Comparison of ENCODE assay signal across 8 cellular contexts in the genomic region with DNA sequence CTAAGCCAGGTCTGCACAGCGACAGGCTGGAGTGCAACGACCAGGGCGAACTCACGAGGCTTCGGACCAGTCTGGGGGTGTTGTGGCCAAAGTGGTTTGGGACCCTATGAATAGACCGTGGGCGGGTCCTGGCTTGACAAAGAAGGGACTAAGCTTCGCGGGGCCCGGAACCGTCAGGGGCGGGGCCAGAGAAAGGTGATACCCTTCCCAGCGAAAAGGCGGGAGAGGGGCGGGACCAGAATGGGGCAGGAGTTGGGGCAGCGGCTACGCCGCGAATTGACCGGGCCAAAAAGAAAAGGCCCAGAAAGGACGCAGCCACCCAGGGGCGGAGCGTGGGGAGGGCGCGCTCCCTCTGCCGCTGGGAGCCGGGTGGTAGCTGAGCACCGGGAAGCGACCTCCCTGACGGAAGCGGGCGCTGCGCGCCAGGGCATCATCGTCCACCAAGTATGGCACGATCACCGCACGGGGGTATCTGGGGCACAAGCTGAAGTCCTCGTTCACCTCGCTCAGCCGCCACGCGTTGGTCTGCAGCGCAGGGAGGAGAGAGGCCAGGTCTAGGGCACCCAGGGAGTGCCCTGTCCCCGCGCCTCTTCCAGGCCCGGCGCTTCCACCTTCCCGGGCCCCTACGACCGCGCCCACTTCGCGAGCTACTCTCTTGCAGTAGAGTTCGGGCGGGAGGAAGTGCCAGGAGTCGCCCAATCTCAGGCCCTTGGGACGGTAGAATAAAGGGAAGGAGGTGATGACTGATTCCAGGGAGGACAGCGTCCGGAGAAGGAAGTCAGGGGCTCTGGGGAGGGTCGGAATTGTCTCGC. TPM values are rescaled to one million over a fixed set of nuclear protein-coding genes. Genes with fewer than 3 reads are reported as not detected.
DNase-seq lines count a peak whose midpoint lies in the region; ATAC-seq and TF ChIP-seq lines count a peak whose summit lies in the region.

No MANE protein-coding gene starts in this region.

- H3K4me3 ChIP-seq in AG04450 (ENCODE audit: low read depth, low read length), result peak overlapping the region; percentile 70

- peaks cover 21% of the 10 kb centered on the region for H3K4me1 Mint-ChIP-seq in activated B cell treated with CpG ODN at 0.5 μM for 24 hours
- H3K4me1 Mint-ChIP-seq in dendritic cell treated with granulocyte-macrophage colony-stimulating factor and Interleukin-4, amounts not matched to agents 40 ng/mL and 50 ng/mL, for 4 days (ENCODE audit: low read depth), result peaks cover 28% of the 10 kb centered on the region

- H3K27ac Mint-ChIP-seq in activated B cell treated with CpG ODN at 0.5 μM for 24 hours, result peak overlapping the region; percentile 87
- peak overlapping the region; percentile 71 for H3K27ac Mint-ChIP-seq in dendritic cell treated with granulocyte-macrophage colony-stimulating factor and Interleukin-4, amounts not matched to agents 40 ng/mL and 50 ng/mL, for 4 days

- intact Hi-C loops in activated B cell treated with CpG ODN at 0.5 μM for 24 hours (cut with micrococcal nuclease), result loop anchor here (1.0 to 2.0 kb wide), 3 partner anchors 14 to 96 kb away; a partner anchor contains a TSS
- intact Hi-C loops in dendritic cell treated with granulocyte-macrophage colony-stimulating factor and Interleukin-4, amounts not matched to agents 40 ng/mL and 50 ng/mL, for 4 days (cut with micrococcal nuclease), result loop anchor here (2.0 kb wide), 1 partner anchor 18 kb away; a partner anchor contains a TSS

- H3K27ac ChIP-seq in AG04450 (ENCODE audit: low read depth, low read length), result peak overlapping the region; percentile 75

- no peaks in the 10 kb centered on the region; the same call in 1 of the 2 replicates for H3K9me3 ChIP-seq in AG04450 (ENCODE audit: control insufficient read depth, insufficient read depth, low read length)

- POLR2A ChIA-PET in AG04450 (lab: Yijun Ruan, JAX), result interaction anchor here (0.8 to 2.4 kb wide), 8 partner anchors 8 to 96 kb away, joined by 3 to 18 read pairs (median 3); a partner anchor contains a TSS
- POLR2A ChIA-PET in activated B cell treated with CpG ODN at 0.5 μM for 24 hours (lab: Charles Lee), result interaction anchor here (0.6 to 5.2 kb wide), 25 partner anchors 8 to 452 kb away, joined by 3 to 142 read pairs (median 6); a partner anchor contains a TSS

- H3K36me3 Mint-ChIP-seq in activated B cell treated with CpG ODN at 0.5 μM for 24 hours (ENCODE audit: low read depth), result no peaks in the 10 kb centered on the region
- H3K36me3 Mint-ChIP-seq in dendritic cell treated with granulocyte-macrophage colony-stimulating factor and Interleukin-4, amounts not matched to agents 40 ng/mL and 50 ng/mL, for 4 days (ENCODE audit: low read depth), result no peaks in the 10 kb centered on the region

- H3K27me3 Mint-ChIP-seq in activated B cell treated with CpG ODN at 0.5 μM for 24 hours, result no peaks in the 10 kb centered on the region
- H3K27me3 Mint-ChIP-seq in dendritic cell treated with granulocyte-macrophage colony-stimulating factor and Interleukin-4, amounts not matched to agents 40 ng/mL and 50 ng/mL, for 4 days, result peaks cover 33% of the 10 kb centered on the region

- no peaks in the 10 kb centered on the region for H3K9me3 Mint-ChIP-seq in activated B cell treated with CpG ODN at 0.5 μM for 24 hours
- no peaks in the 10 kb centered on the region for H3K9me3 Mint-ChIP-seq in dendritic cell treated with granulocyte-macrophage colony-stimulating factor and Interleukin-4, amounts not matched to agents 40 ng/mL and 50 ng/mL, for 4 days

- CTCF ChIA-PET in AG04450 (lab: Charles Lee), result interaction anchor here (0.6 to 2.8 kb wide), 6 partner anchors 8 to 77 kb away, joined by 3 to 13 read pairs (median 4); no protein-coding TSS in a partner anchor
- CTCF ChIA-PET in activated B cell treated with CpG ODN at 0.5 μM for 24 hours (lab: Charles Lee), result interaction anchor here (0.6 to 4.3 kb wide), 25 partner anchors 10 to 160 kb away, joined by 3 to 42 read pairs (median 4); a partner anchor contains a TSS

- peak; percentile 27; the same call in 1 of the 2 replicates for TF ChIP-seq CTCF in AG04450 (IDR thresholded peaks at IDR 0.05; ENCODE audit: low read depth, low read length)
- TF ChIP-seq CTCF in activated B cell treated with CpG ODN at 0.5 μM for 24 hours (IDR thresholded peaks at IDR 0.05), result no peak

- no peak for DNase-seq in AG04450 (ENCODE audit: low read depth, low spot score)
- DNase-seq in GM19238 (ENCODE audit: insufficient read length, low spot score), result peak; percentile 31
- DNase-seq in NCI-H187 treated with DMSO at 0.1 percent for 48 hours (lab: John Stamatoyannopoulos, UW), result peak; percentile 49
- peak; percentile 68 for DNase-seq in activated B cell treated with CpG ODN at 0.5 μM for 24 hours
- peak; percentile 96 for DNase-seq in left kidney (ENCODE audit: low read depth, low spot score)
- peak; percentile 30 for DNase-seq in stimulated activated CD8-positive, alpha-beta memory T cell treated with anti-CD3 and anti-CD28 coated beads, Interleukin-12 subunit alpha, Interleukin-12 subunit beta, amount 100 ng/mL, for 4 hours (ENCODE audit: low read depth)
- no peak for DNase-seq in NCI-H226

- H3K4me3 Mint-ChIP-seq in activated B cell treated with CpG ODN at 0.5 μM for 24 hours, result peak overlapping the region; percentile 89
- peak overlapping the region; percentile 74 for H3K4me3 Mint-ChIP-seq in dendritic cell treated with granulocyte-macrophage colony-stimulating factor and Interleukin-4, amounts not matched to agents 40 ng/mL and 50 ng/mL, for 4 days

- peak; percentile 77 for ATAC-seq in activated B cell treated with CpG ODN at 0.5 μM for 24 hours (ENCODE audit: low read depth)

- no peaks in the 10 kb centered on the region for H3K27me3 ChIP-seq in AG04450 (ENCODE audit: control insufficient read depth, insufficient read depth, low read length)

RNA-seq across cellular contexts. Expression of a gene that starts 6.7 kb away (rescaled TPM):
- polyA plus RNA-seq in AG04450 (2011; rRNA removed), result 0.40 and 0.43 TPM in 2 replicates
- polyA minus RNA-seq in AG04450 (2011; rRNA and poly(A)+ RNA removed), result 1.00 and 1.1 TPM in 2 replicates
- total RNA-seq in activated B cell treated with CpG ODN at 0.5 μM for 24 hours, result 1.2 and 1.4 TPM in 2 replicates

RNA-seq across cellular contexts. Expression of a gene that starts 10.7 kb away (rescaled TPM):
- not detected in 2 replicates for polyA plus RNA-seq in AG04450 (2011; rRNA removed)
- not detected in 2 replicates for polyA minus RNA-seq in AG04450 (2011; rRNA and poly(A)+ RNA removed)
- 16.6 and 16.8 TPM in 2 replicates for total RNA-seq in activated B cell treated with CpG ODN at 0.5 μM for 24 hours

RNA-seq across cellular contexts. Expression of a gene that starts 18.1 kb away (rescaled TPM):
- polyA plus RNA-seq in AG04450 (2011; rRNA removed), result 357 and 399 TPM in 2 replicates
- 355 and 404 TPM in 2 replicates for polyA minus RNA-seq in AG04450 (2011; rRNA and poly(A)+ RNA removed)
- total RNA-seq in activated B cell treated with CpG ODN at 0.5 μM for 24 hours, result 196 and 213 TPM in 2 replicates

RNA-seq across cellular contexts. Expression of a gene that starts 18.2 kb away (rescaled TPM):
- 17.3 and 18.6 TPM in 2 replicates for polyA plus RNA-seq in AG04450 (2011; rRNA removed)
- polyA minus RNA-seq in AG04450 (2011; rRNA and poly(A)+ RNA removed), result 20.2 and 22.0 TPM in 2 replicates
- 31.8 and 35.5 TPM in 2 replicates for total RNA-seq in activated B cell treated with CpG ODN at 0.5 μM for 24 hours

RNA-seq across cellular contexts. Expression of a gene that starts 31.5 kb away (rescaled TPM):
- polyA plus RNA-seq in AG04450 (2011; rRNA removed), result not detected in 2 replicates
- polyA minus RNA-seq in AG04450 (2011; rRNA and poly(A)+ RNA removed), result 0.09 TPM in 1 of 2 replicates, not detected in the other
- not detected in 2 replicates for total RNA-seq in activated B cell treated with CpG ODN at 0.5 μM for 24 hours

Comparison
In these comparisons a context has a peak if more than half of its experiments do, and no peak if none do; other contexts are left out.
1. DNase-seq: peak in GM19238 (single experiment), NCI-H187 treated with DMSO at 0.1 percent for 48 hours (single experiment), activated B cell treated with CpG ODN at 0.5 μM for 24 hours (single experiment), left kidney (single experiment) and stimulated activated CD8-positive, alpha-beta memory T cell treated with anti-CD3 and anti-CD28 coated beads, Interleukin-12 subunit alpha, Interleukin-12 subunit beta, amount 100 ng/mL, for 4 hours (single experiment); none in AG04450 (single experiment) and NCI-H226 (single experiment).